18 cellular contexts compared by ENCODE assay signal in genomic region chr21:40732998-40733397, GRCh38.
"Had no signal": no experiment of that assay in that cellular context is flagged by ENCODE, and none has a peak within 500 bp of the region (broad histone marks: within the 10 kb centered on the region; RNA-seq: fewer than 3 reads in every experiment).

No MANE protein-coding gene starts in this region.

- DNase-seq: activated CD4-positive, alpha-beta T cell treated with anti-CD3 and anti-CD28 coated beads, Interleukin-2, amount 50 U/mL, for 48 hours; activated CD4-positive, CD25-positive, alpha-beta regulatory T cell treated with anti-CD3 and anti-CD28 coated beads, Interleukin-2, amount 50 U/mL, for 72 hours; activated gamma-delta T cell; activated T-cell treated with anti-CD3 and anti-CD28 coated beads, Interleukin-2, amount 50 U/mL, for 48 hours; effector memory CD8-positive, alpha-beta T cell; gastrocnemius medialis; heart right ventricle; natural killer cell; nucleus accumbens; right cardiac atrium; small intestine; uterus had no signal

- H3K4me3 Mint-ChIP-seq: activated naive CD8-positive, alpha-beta T cell; brain; dendritic cell treated with granulocyte-macrophage colony-stimulating factor and Interleukin-4, amounts not matched to agents 40 ng/mL and 50 ng/mL, for 4 days; effector memory CD8-positive, alpha-beta T cell; natural killer cell had no signal

- H3K36me3 Mint-ChIP-seq: activated naive CD8-positive, alpha-beta T cell; brain; natural killer cell had no signal

- H3K4me1 ChIP-seq: gastrocnemius medialis, heart right ventricle, uterus had no signal

- H3K27ac ChIP-seq: epithelial cell of prostate, gastrocnemius medialis, heart right ventricle, uterus had no signal

- H3K4me3 ChIP-seq: gastrocnemius medialis, heart right ventricle, uterus had no signal

- H3K9me3 ChIP-seq: gastrocnemius medialis, heart right ventricle, uterus had no signal

- H3K27me3 Mint-ChIP-seq: dendritic cell treated with granulocyte-macrophage colony-stimulating factor and Interleukin-4, amounts not matched to agents 40 ng/mL and 50 ng/mL, for 4 days; effector memory CD8-positive, alpha-beta T cell; progenitor cell of endocrine pancreas had no signal

- H3K27me3 ChIP-seq: gastrocnemius medialis, uterus had no signal

- H3K36me3 ChIP-seq: gastrocnemius medialis, heart right ventricle, uterus had no signal

- ATAC-seq: effector memory CD8-positive, alpha-beta T cell; gastrocnemius medialis; heart right ventricle; natural killer cell; right cardiac atrium had no signal

- H3K27ac Mint-ChIP-seq: activated naive CD8-positive, alpha-beta T cell; dendritic cell treated with granulocyte-macrophage colony-stimulating factor and Interleukin-4, amounts not matched to agents 40 ng/mL and 50 ng/mL, for 4 days; effector memory CD8-positive, alpha-beta T cell; natural killer cell; progenitor cell of endocrine pancreas had no signal

- H3K4me1 Mint-ChIP-seq: natural killer cell had no signal

- FAIRE-seq: islet of Langerhans, small intestine had no signal
